10 cellular contexts compared by ENCODE assay signal in genomic region chr3:143751643-143752178, GRCh38.
DNase-seq lines count a peak whose midpoint lies in the region; ATAC-seq and TF ChIP-seq lines count a peak whose summit lies in the region.
"Had no signal": no experiment of that assay in that cellular context is flagged by ENCODE, and none has a peak within 500 bp of the region (broad histone marks: within the 10 kb centered on the region; RNA-seq: fewer than 3 reads in every experiment).

No MANE protein-coding gene starts in this region.

- DNase-seq in T-helper 17 cell (no peak), cardiac septum (ENCODE audit: low spot score) (no peak), NCI-H510A treated with DMSO at 0.1 percent for 48 hours (lab: John Stamatoyannopoulos, UW) (no peak), HEK293T (ENCODE audit: extremely low spot score) (no peak), endodermal cell (no peak)
- no peak for DNase-seq in effector memory CD8-positive, alpha-beta T cell

- intact Hi-C loops in cardiac septum (cut with DNase I), result no loop called here

- H3K9me3 Mint-ChIP-seq in effector memory CD8-positive, alpha-beta T cell, result no peaks in the 10 kb centered on the region
- H3K9me3 Mint-ChIP-seq in endodermal cell, result no peaks in the 10 kb centered on the region

- no peak overlapping the region for H3K4me3 ChIP-seq in endodermal cell (ENCODE audit: low read length)
- H3K4me3 ChIP-seq: cardiac muscle cell, skin epidermis had no signal

- POLR2A ChIA-PET in HEK293T (lab: Yijun Ruan, JAX), result no interaction called here

- peak overlapping the region; percentile 69 for H3K4me3 Mint-ChIP-seq in T-helper 17 cell
- H3K4me3 Mint-ChIP-seq in effector memory CD8-positive, alpha-beta T cell, result no peak overlapping the region
- H3K4me3 Mint-ChIP-seq in endodermal cell, result no peak overlapping the region

- H3K27me3 Mint-ChIP-seq in T-helper 17 cell (no peaks in the 10 kb centered on the region), endodermal cell (ENCODE audit: insufficient read depth) (no peaks in the 10 kb centered on the region)
- H3K27me3 Mint-ChIP-seq in effector memory CD8-positive, alpha-beta T cell, result no peaks in the 10 kb centered on the region

- H3K4me1 Mint-ChIP-seq in T-helper 17 cell (peaks cover 31% of the 10 kb centered on the region), endodermal cell (peaks cover 9% of the 10 kb centered on the region)
- H3K4me1 Mint-ChIP-seq in effector memory CD8-positive, alpha-beta T cell (ENCODE audit: low read depth in 2 of 2), result peaks cover 13 to 32% of the 10 kb centered on the region in 2 donors

- TF ChIP-seq POLR2A in GM18505 (IDR thresholded peaks at IDR 0.05; ENCODE audit: borderline replicate concordance, extremely low read depth, insufficient read depth, insufficient read length), result no peak

- no peaks in the 10 kb centered on the region for H3K4me1 ChIP-seq in endodermal cell (ENCODE audit: control insufficient read depth, insufficient read depth, low read length)

- no peak overlapping the region for H3K27ac ChIP-seq in endodermal cell (ENCODE audit: low read depth, low read length)
- H3K27ac ChIP-seq: cardiac muscle cell had no signal

- H3K36me3 Mint-ChIP-seq in T-helper 17 cell (ENCODE audit: low read depth) (no peaks in the 10 kb centered on the region), endodermal cell (ENCODE audit: low read depth) (no peaks in the 10 kb centered on the region)
- no peaks in the 10 kb centered on the region for H3K36me3 Mint-ChIP-seq in effector memory CD8-positive, alpha-beta T cell (ENCODE audit: insufficient read depth)

- H3K27ac Mint-ChIP-seq in T-helper 17 cell, result peak overlapping the region; percentile 90
- H3K27ac Mint-ChIP-seq in effector memory CD8-positive, alpha-beta T cell, result peak overlapping the region; percentile 63 to 66
- H3K27ac Mint-ChIP-seq in endodermal cell, result no peak overlapping the region

- WGBS in endodermal cell (ENCODE audit: insufficient coverage in 1 of 2, insufficient read length in 1 of 2), 2 experiments, result 87 to 96% methylated on average over 3 to 4 of the region's 4 CpGs

- H3K36me3 ChIP-seq in endodermal cell (ENCODE audit: control insufficient read depth, insufficient read depth, low read length), result no peaks in the 10 kb centered on the region
- H3K36me3 ChIP-seq: cardiac muscle cell had no signal

- no peak for TF ChIP-seq CTCF in endodermal cell (conservative IDR thresholded peaks at IDR 0.05)

- ATAC-seq in GM18505 (IDR thresholded peaks at IDR 0.05; ENCODE audit: unreplicated experiment) (peak; percentile 81), HG02678 (IDR thresholded peaks at IDR 0.05; ENCODE audit: unreplicated experiment) (peak; percentile 79), T-helper 17 cell (peak; percentile 76)
- ATAC-seq in effector memory CD8-positive, alpha-beta T cell (replicated peaks), result no peak

- no peaks in the 10 kb centered on the region for H3K27me3 ChIP-seq in endodermal cell (ENCODE audit: control insufficient read depth, insufficient read depth, low read length, poor library complexity, severe bottlenecking)
- H3K27me3 ChIP-seq: cardiac muscle cell had no signal

- CTCF ChIA-PET in HEK293T (lab: Yijun Ruan, JAX), result no interaction called here

- H3K9me3 ChIP-seq in T-helper 17 cell (ENCODE audit: control insufficient read depth, low read length, poor library complexity, severe bottlenecking) (no peaks in the 10 kb centered on the region), endodermal cell (ENCODE audit: control insufficient read depth, low read length) (no peaks in the 10 kb centered on the region)

- no peak overlapping the region for H3K9ac ChIP-seq in endodermal cell (ENCODE audit: extremely low read depth, low read length, poor library complexity, severe bottlenecking)

TF ChIP-seq in HEK293T, 16 proteins besides CTCF, POLR2A, EP300 and RAD21:
- TF ChIP-seq ELF4 (IDR thresholded peaks at IDR 0.05), result no peak
- no peak for TF ChIP-seq LEF1 (IDR thresholded peaks at IDR 0.05; ENCODE audit: borderline replicate concordance)
- no peak for TF ChIP-seq FOXK2 (IDR thresholded peaks at IDR 0.05)
- TF ChIP-seq NFRKB (IDR thresholded peaks at IDR 0.05), result no peak
- no peak for TF ChIP-seq SP1 (IDR thresholded peaks at IDR 0.05)
- TF ChIP-seq HDGF (IDR thresholded peaks at IDR 0.05; ENCODE audit: borderline replicate concordance), result no peak
- TF ChIP-seq CTBP1 (IDR thresholded peaks at IDR 0.05; ENCODE audit: borderline replicate concordance), result no peak
- no peak for TF ChIP-seq ARNT (IDR thresholded peaks at IDR 0.05)
- no peak for TF ChIP-seq TARDBP (IDR thresholded peaks at IDR 0.05)
- no peak for TF ChIP-seq FOXA1 (IDR thresholded peaks at IDR 0.05)
- no peak for TF ChIP-seq FOXM1 (IDR thresholded peaks at IDR 0.05; ENCODE audit: borderline replicate concordance)
TF ChIP-seq in HEK293T: peak in this region for 0.
